17 cellular contexts compared by ENCODE assay signal in the genomic region with DNA sequence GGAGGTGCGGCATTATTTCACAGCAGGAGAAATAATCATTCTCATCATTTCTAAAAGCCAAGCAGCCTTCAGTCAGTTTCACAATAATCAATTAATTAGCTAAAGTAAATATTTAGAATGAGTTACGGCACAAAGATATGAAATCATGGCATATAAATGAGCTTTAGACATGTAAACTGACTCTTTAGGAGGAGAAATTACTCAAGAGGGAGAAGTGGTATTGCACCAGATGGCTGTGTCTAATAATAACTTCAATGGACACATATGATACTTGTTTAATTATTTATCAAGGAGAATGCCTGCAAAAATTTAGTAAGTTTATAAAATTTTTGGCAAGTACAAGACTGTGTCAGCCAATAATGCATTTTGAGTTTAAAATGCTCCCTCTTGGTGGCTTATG.
A peak's percentile ranks its signal among the peaks of the same experiment; 100 is the strongest.
DNase-seq lines count a peak whose midpoint lies in the region; ATAC-seq and TF ChIP-seq lines count a peak whose summit lies in the region.
"Had no signal": no experiment of that assay in that cellular context is flagged by ENCODE, and none has a peak within 500 bp of the region (broad histone marks: within the 10 kb centered on the region; RNA-seq: fewer than 3 reads in every experiment).

No MANE protein-coding gene starts in this region.

- no peak overlapping the region for H3K4me3 ChIP-seq in fibroblast of villous mesenchyme (ENCODE audit: low read depth, low read length)
- H3K4me3 ChIP-seq: BLaER1 treated with 17β-estradiol and CSF1 and Interleukin-3, amounts not matched to agents 10 nM and 100 nM; tibial artery had no signal

- ATAC-seq in GM18511 (IDR thresholded peaks at IDR 0.05; ENCODE audit: unreplicated experiment) (peak; percentile 26), HG02884 (IDR thresholded peaks at IDR 0.05; ENCODE audit: unreplicated experiment) (peak; percentile 2), HG03521 (IDR thresholded peaks at IDR 0.05; ENCODE audit: unreplicated experiment) (no peak), GM21717 (IDR thresholded peaks at IDR 0.05; ENCODE audit: unreplicated experiment) (no peak)
- ATAC-seq: foreskin keratinocyte, PC-3, SK-N-SH treated with all-trans-retinoic acid at 6 μM for 48 hours had no signal

- no peak overlapping the region for H3K27ac Mint-ChIP-seq in progenitor cell of endocrine pancreas
- H3K27ac Mint-ChIP-seq: nephron progenitor cell had no signal

- no peaks in the 10 kb centered on the region for H3K36me3 Mint-ChIP-seq in progenitor cell of endocrine pancreas (ENCODE audit: insufficient read depth)

- H3K9me3 Mint-ChIP-seq in progenitor cell of endocrine pancreas (ENCODE audit: low read depth): no peaks in the 10 kb centered on the region
- H3K9me3 Mint-ChIP-seq: nephron progenitor cell had no signal

- no peaks in the 10 kb centered on the region for H3K27me3 Mint-ChIP-seq in progenitor cell of endocrine pancreas

- TF ChIP-seq CTCF in fibroblast of villous mesenchyme (IDR thresholded peaks at IDR 0.05; ENCODE audit: insufficient read depth, low read depth, low read length) (no peak), progenitor cell of endocrine pancreas (IDR thresholded peaks at IDR 0.05; ENCODE audit: unreplicated experiment) (no peak)

- peak; percentile 60 to 69 for DNase-seq in NCI-H524 (lab: John Stamatoyannopoulos, UW)
- DNase-seq in fibroblast of villous mesenchyme (ENCODE audit: low read depth): peak; percentile 66
- no peak for DNase-seq in progenitor cell of endocrine pancreas (ENCODE audit: low spot score, unreplicated experiment)
- DNase-seq in activated CD8-positive, alpha-beta memory T cell treated with anti-CD3 and anti-CD28 coated beads for 24 hours: no peak
- DNase-seq: activated gamma-delta T cell treated with Interleukin-2 at 50 U/mL for 16 hours; foreskin keratinocyte; NCI-H187 treated with DMSO at 0.1 percent for 48 hours; nephron progenitor cell; PC-3; stimulated activated CD8-positive, alpha-beta memory T cell treated with anti-CD3 and anti-CD28 coated beads, Interleukin-4, amount 100 ng/mL, for 48 hours; tibial artery had no signal

- H3K4me1 Mint-ChIP-seq in progenitor cell of endocrine pancreas (ENCODE audit: low read depth): peaks cover 26% of the 10 kb centered on the region
- H3K4me1 Mint-ChIP-seq: nephron progenitor cell had no signal

- no peak overlapping the region for H3K4me3 Mint-ChIP-seq in progenitor cell of endocrine pancreas (ENCODE audit: low read depth)
- H3K4me3 Mint-ChIP-seq: nephron progenitor cell had no signal

Comparison
In these comparisons a context has a peak if more than half of its experiments do, and no peak if none do; other contexts are left out.
1. ATAC-seq: peak in GM18511 (single experiment) and HG02884 (single experiment); none in HG03521 (single experiment) and GM21717 (single experiment).
2. DNase-seq: peak in NCI-H524 (2 of 2) and fibroblast of villous mesenchyme (single experiment); none in progenitor cell of endocrine pancreas (single experiment) and activated CD8-positive, alpha-beta memory T cell treated with anti-CD3 and anti-CD28 coated beads for 24 hours (single experiment).